32 cellular contexts compared by ENCODE assay signal in genomic region chr17:82972836-82973372, GRCh38.
DNase-seq lines count a peak whose midpoint lies in the region; ATAC-seq lines count a peak whose summit lies in the region.
"Had no signal": no experiment of that assay in that cellular context is flagged by ENCODE, and none has a peak within 500 bp of the region (broad histone marks: within the 10 kb centered on the region; RNA-seq: fewer than 3 reads in every experiment).

No MANE protein-coding gene starts in this region.

- POLR2A ChIA-PET in activated CD4-positive, alpha-beta T cell treated with anti-CD3 and anti-CD28 coated beads, Interleukin-2, amount 10 ng/mL, durations not matched to agents 7 days and 5 days (lab: Charles Lee) = no interaction called here

- DNase-seq in activated CD4-positive, alpha-beta T cell treated with anti-CD3 and anti-CD28 coated beads, Interleukin-2, amount 10 ng/mL, durations not matched to agents 24 days and 14 days = peak; percentile 55
- DNase-seq in activated CD4-positive, alpha-beta T cell treated with anti-CD3 and anti-CD28 coated beads, Interleukin-2, amount 10 ng/mL, durations not matched to agents 7 days and 5 days = no peak
- DNase-seq in H7 (peak; percentile 26), ecto neural progenitor cell (ENCODE audit: low spot score) (peak; percentile 43), DMS 273 treated with DMSO at 0.1 percent for 48 hours (lab: John Stamatoyannopoulos, UW) (no peak)
- peak in 1 of 2 donors; percentile 33 for DNase-seq in stimulated activated effector memory CD8-positive, alpha-beta T cell treated with anti-CD3 and anti-CD28 coated beads, Interleukin-12 subunit alpha, Interleukin-12 subunit beta, amount 100 ng/mL, for 72 hours (ENCODE audit: low spot score in 2 of 2)
- DNase-seq: activated CD4-positive, alpha-beta T cell treated with anti-CD3 and anti-CD28 coated beads for 4 hours; activated T-cell treated with anti-CD3 and anti-CD28 coated beads, Interleukin-2, amount 50 U/mL, for 72 hours; CD4-positive, CD25-positive, alpha-beta regulatory T cell; DND-41; effector memory CD8-positive, alpha-beta T cell; erythroblast; GF-D8; HCEC 1CT; KBM-7; kidney; MG63; NCI-H1105 treated with DMSO at 0.1 percent for 48 hours; NCI-H187 treated with DMSO at 0.1 percent for 48 hours; NCI-H2171 treated with DMSO at 0.1 percent for 48 hours; NCI-H510A treated with DMSO at 0.1 percent for 48 hours; pancreas; retina; SHP77; stimulated activated naive CD4-positive, alpha-beta T cell treated with Interleukin-2 at 50 U/mL for 16 hours had no signal

- no peak overlapping the region for H3K4me3 Mint-ChIP-seq in activated CD4-positive, alpha-beta T cell treated with anti-CD3 and anti-CD28 coated beads, Interleukin-2, amount 10 ng/mL, durations not matched to agents 24 days and 14 days
- H3K4me3 Mint-ChIP-seq in activated CD4-positive, alpha-beta T cell treated with anti-CD3 and anti-CD28 coated beads, Interleukin-2, amount 10 ng/mL, durations not matched to agents 7 days and 5 days = no peak overlapping the region
- H3K4me3 Mint-ChIP-seq in stimulated activated effector memory CD8-positive, alpha-beta T cell treated with anti-CD3 and anti-CD28 coated beads, Interleukin-12 subunit alpha, Interleukin-12 subunit beta, amount 100 ng/mL, for 72 hours = no peak overlapping the region
- H3K4me3 Mint-ChIP-seq: activated T-cell treated with anti-CD3 and anti-CD28 coated beads, Interleukin-2, amount 50 U/mL, for 72 hours; CD4-positive, CD25-positive, alpha-beta regulatory T cell; effector memory CD8-positive, alpha-beta T cell; nephron had no signal

- H3K27ac Mint-ChIP-seq in activated CD4-positive, alpha-beta T cell treated with anti-CD3 and anti-CD28 coated beads, Interleukin-2, amount 10 ng/mL, durations not matched to agents 24 days and 14 days = no peak overlapping the region
- H3K27ac Mint-ChIP-seq in activated CD4-positive, alpha-beta T cell treated with anti-CD3 and anti-CD28 coated beads, Interleukin-2, amount 10 ng/mL, durations not matched to agents 7 days and 5 days = no peak overlapping the region
- H3K27ac Mint-ChIP-seq in stimulated activated effector memory CD8-positive, alpha-beta T cell treated with anti-CD3 and anti-CD28 coated beads, Interleukin-12 subunit alpha, Interleukin-12 subunit beta, amount 100 ng/mL, for 72 hours = no peak overlapping the region
- H3K27ac Mint-ChIP-seq: activated T-cell treated with anti-CD3 and anti-CD28 coated beads, Interleukin-2, amount 50 U/mL, for 72 hours; CD4-positive, CD25-positive, alpha-beta regulatory T cell; effector memory CD8-positive, alpha-beta T cell; nephron had no signal

- H3K4me3 ChIP-seq in H7 (ENCODE audit: insufficient read depth, low read depth, low read length) = no peak overlapping the region
- H3K4me3 ChIP-seq: ascending aorta, coronary artery, MG63, pancreas, skin epidermis, suprapubic skin had no signal

- no peaks in the 10 kb centered on the region for H3K27me3 ChIP-seq in H7 (ENCODE audit: control insufficient read depth, insufficient read depth, low read length)
- H3K27me3 ChIP-seq: ascending aorta, MG63, pancreas, suprapubic skin had no signal

- intact Hi-C loops in activated CD4-positive, alpha-beta T cell treated with anti-CD3 and anti-CD28 coated beads, Interleukin-2, amount 10 ng/mL, durations not matched to agents 24 days and 14 days (cut with micrococcal nuclease) = no loop called here

- H3K4me1 Mint-ChIP-seq in activated CD4-positive, alpha-beta T cell treated with anti-CD3 and anti-CD28 coated beads, Interleukin-2, amount 10 ng/mL, durations not matched to agents 24 days and 14 days = peaks cover 2% of the 10 kb centered on the region
- H3K4me1 Mint-ChIP-seq in activated CD4-positive, alpha-beta T cell treated with anti-CD3 and anti-CD28 coated beads, Interleukin-2, amount 10 ng/mL, durations not matched to agents 7 days and 5 days = peaks cover 14% of the 10 kb centered on the region
- H3K4me1 Mint-ChIP-seq in stimulated activated effector memory CD8-positive, alpha-beta T cell treated with anti-CD3 and anti-CD28 coated beads, Interleukin-12 subunit alpha, Interleukin-12 subunit beta, amount 100 ng/mL, for 72 hours = peaks cover 5% of the 10 kb centered on the region
- H3K4me1 Mint-ChIP-seq: nephron had no signal

- H3K9me3 Mint-ChIP-seq in activated CD4-positive, alpha-beta T cell treated with anti-CD3 and anti-CD28 coated beads, Interleukin-2, amount 10 ng/mL, durations not matched to agents 24 days and 14 days = no peaks in the 10 kb centered on the region
- H3K9me3 Mint-ChIP-seq in activated CD4-positive, alpha-beta T cell treated with anti-CD3 and anti-CD28 coated beads, Interleukin-2, amount 10 ng/mL, durations not matched to agents 7 days and 5 days = no peaks in the 10 kb centered on the region
- no peaks in the 10 kb centered on the region for H3K9me3 Mint-ChIP-seq in stimulated activated effector memory CD8-positive, alpha-beta T cell treated with anti-CD3 and anti-CD28 coated beads, Interleukin-12 subunit alpha, Interleukin-12 subunit beta, amount 100 ng/mL, for 72 hours
- H3K9me3 Mint-ChIP-seq: activated T-cell treated with anti-CD3 and anti-CD28 coated beads, Interleukin-2, amount 50 U/mL, for 72 hours; CD4-positive, CD25-positive, alpha-beta regulatory T cell; effector memory CD8-positive, alpha-beta T cell; nephron had no signal

- H3K36me3 Mint-ChIP-seq in activated CD4-positive, alpha-beta T cell treated with anti-CD3 and anti-CD28 coated beads, Interleukin-2, amount 10 ng/mL, durations not matched to agents 24 days and 14 days (ENCODE audit: low read depth) = no peaks in the 10 kb centered on the region
- H3K36me3 Mint-ChIP-seq in activated CD4-positive, alpha-beta T cell treated with anti-CD3 and anti-CD28 coated beads, Interleukin-2, amount 10 ng/mL, durations not matched to agents 7 days and 5 days (ENCODE audit: low read depth) = no peaks in the 10 kb centered on the region
- H3K36me3 Mint-ChIP-seq in stimulated activated effector memory CD8-positive, alpha-beta T cell treated with anti-CD3 and anti-CD28 coated beads, Interleukin-12 subunit alpha, Interleukin-12 subunit beta, amount 100 ng/mL, for 72 hours = no peaks in the 10 kb centered on the region

- CTCF ChIA-PET in activated CD4-positive, alpha-beta T cell treated with anti-CD3 and anti-CD28 coated beads, Interleukin-2, amount 10 ng/mL, durations not matched to agents 7 days and 5 days (lab: Charles Lee) = no interaction called here

- H3K27me3 Mint-ChIP-seq in activated CD4-positive, alpha-beta T cell treated with anti-CD3 and anti-CD28 coated beads, Interleukin-2, amount 10 ng/mL, durations not matched to agents 24 days and 14 days = no peaks in the 10 kb centered on the region
- no peaks in the 10 kb centered on the region for H3K27me3 Mint-ChIP-seq in activated CD4-positive, alpha-beta T cell treated with anti-CD3 and anti-CD28 coated beads, Interleukin-2, amount 10 ng/mL, durations not matched to agents 7 days and 5 days
- H3K27me3 Mint-ChIP-seq: CD4-positive, CD25-positive, alpha-beta regulatory T cell; effector memory CD8-positive, alpha-beta T cell had no signal

- peak; percentile 42 for ATAC-seq in stimulated activated effector memory CD8-positive, alpha-beta T cell treated with anti-CD3 and anti-CD28 coated beads, Interleukin-12 subunit alpha, Interleukin-12 subunit beta, amount 100 ng/mL, for 72 hours
- ATAC-seq in esophagus mucosa (no peak), GM19023 (IDR thresholded peaks at IDR 0.05; ENCODE audit: unreplicated experiment) (no peak)
- ATAC-seq: effector memory CD8-positive, alpha-beta T cell; pancreas had no signal

- no peaks in the 10 kb centered on the region for H3K36me3 ChIP-seq in H7 (replicated peaks; ENCODE audit: control insufficient read depth, insufficient read depth, low read length)
- H3K36me3 ChIP-seq: ascending aorta, MG63, pancreas, suprapubic skin had no signal

Comparison
In these comparisons a context has a peak if more than half of its experiments do, and no peak if none do; other contexts are left out.
1. DNase-seq: peak in activated CD4-positive, alpha-beta T cell treated with anti-CD3 and anti-CD28 coated beads, Interleukin-2, amount 10 ng/mL, durations not matched to agents 24 days and 14 days (single experiment), H7 (single experiment) and ecto neural progenitor cell (single experiment); none in activated CD4-positive, alpha-beta T cell treated with anti-CD3 and anti-CD28 coated beads, Interleukin-2, amount 10 ng/mL, durations not matched to agents 7 days and 5 days (single experiment) and DMS 273 treated with DMSO at 0.1 percent for 48 hours (single experiment).